In genomic region chr15:44441095-44441501, GRCh38 we compare ENCODE assay signal across 21 cellular contexts. TPM values are rescaled to one million over a fixed set of nuclear protein-coding genes. Genes with fewer than 3 reads are reported as not detected.
DNase-seq lines count a peak whose midpoint lies in the region; ATAC-seq and TF ChIP-seq lines count a peak whose summit lies in the region.
"Had no signal": no experiment of that assay in that cellular context is flagged by ENCODE, and none has a peak within 500 bp of the region (broad histone marks: within the 10 kb centered on the region; RNA-seq: fewer than 3 reads in every experiment).

No MANE protein-coding gene starts in this region.

- H3K27me3 ChIP-seq in HUES64 (ENCODE audit: insufficient read depth, low read length) = no peaks in the 10 kb centered on the region
- H3K27me3 ChIP-seq: BLaER1, brain microvascular endothelial cell, tibial artery had no signal

- peak overlapping the region; percentile 51; the same call in 1 of the 2 replicates for H3K27ac ChIP-seq in HUES64 (ENCODE audit: low read depth, low read length)
- H3K27ac ChIP-seq in mesodermal cell (ENCODE audit: low read depth, low read length, severe bottlenecking) = peak overlapping the region; percentile 32
- H3K27ac ChIP-seq: BLaER1, brain microvascular endothelial cell, KMS-11, tibial artery had no signal

- H3K9me3 ChIP-seq in HUES64 (ENCODE audit: insufficient read depth, low read depth, low read length) (no peaks in the 10 kb centered on the region), mesodermal cell (ENCODE audit: control insufficient read depth, low read length) (no peaks in the 10 kb centered on the region)
- H3K9me3 ChIP-seq: tibial artery had no signal

- TF ChIP-seq CTCF in GM10248 (IDR thresholded peaks at IDR 0.05; ENCODE audit: control extremely low read depth, extremely low read depth, low read depth, missing control alignments) = no peak

- H3K4me3 Mint-ChIP-seq in activated T-helper 17 cell treated with anti-CD3 and anti-CD28 coated beads, Interleukin-2, amount 50 U/mL, for 72 hours = no peak overlapping the region
- H3K4me3 Mint-ChIP-seq: activated CD8-positive, alpha-beta memory T cell treated with anti-CD3 and anti-CD28 coated beads, Interleukin-2, amount 10 ng/mL, durations not matched to agents 7 days and 5 days had no signal

- CTCF ChIA-PET in GM10248 (lab: Yijun Ruan, JAX) = no interaction called here

- no peaks in the 10 kb centered on the region for H3K9me3 Mint-ChIP-seq in activated T-helper 17 cell treated with anti-CD3 and anti-CD28 coated beads, Interleukin-2, amount 50 U/mL, for 72 hours

- peak overlapping the region; percentile 31 for H3K27ac Mint-ChIP-seq in activated T-helper 17 cell treated with anti-CD3 and anti-CD28 coated beads, Interleukin-2, amount 50 U/mL, for 72 hours
- H3K27ac Mint-ChIP-seq: activated CD8-positive, alpha-beta memory T cell treated with anti-CD3 and anti-CD28 coated beads, Interleukin-2, amount 10 ng/mL, durations not matched to agents 7 days and 5 days had no signal

- H3K36me3 ChIP-seq in HUES64 (ENCODE audit: insufficient read depth, low read length) (peaks cover 19% of the 10 kb centered on the region; the same call in 1 of the 2 replicates), mesodermal cell (ENCODE audit: control insufficient read depth, insufficient read depth, low read length) (peaks cover 8% of the 10 kb centered on the region)
- H3K36me3 ChIP-seq: brain microvascular endothelial cell, tibial artery had no signal

- 33% methylated on average over 3 of the region's 5 CpGs for WGBS in HUES64
- 60% methylated on average over 1 of the region's 5 CpGs; no CpG with 5 or more reads in 1 of the 2 experiments for WGBS in mesodermal cell (ENCODE audit: insufficient coverage in 2 of 2), 2 experiments

- POLR2A ChIA-PET in GM10248 (lab: Yijun Ruan, JAX) = no interaction called here

- peaks cover 35% of the 10 kb centered on the region for H3K4me1 Mint-ChIP-seq in activated T-helper 17 cell treated with anti-CD3 and anti-CD28 coated beads, Interleukin-2, amount 50 U/mL, for 72 hours

- H3K9ac ChIP-seq in HUES64 (ENCODE audit: low read depth, low read length) = peak overlapping the region; percentile 15; the same call in 1 of the 2 replicates
- H3K9ac ChIP-seq: BLaER1, KMS-11 had no signal

- DNase-seq in ELF-1 (ENCODE audit: low read depth, low spot score) = peak; percentile 73
- DNase-seq in GM10248 (ENCODE audit: extremely low spot score) = no peak
- DNase-seq: activated CD8-positive, alpha-beta memory T cell treated with anti-CD3 and anti-CD28 coated beads, Interleukin-2, amount 10 ng/mL, durations not matched to agents 7 days and 5 days; activated naive CD4-positive, alpha-beta T cell treated with anti-CD3 and anti-CD28 coated beads, Interleukin-2, amount 50 U/mL, for 16 hours; brain microvascular endothelial cell; DMS53; head of caudate nucleus; kidney; midbrain; NCI-H1436 treated with DMSO at 0.1 percent for 48 hours; NK-92 treated with Interleukin-12 subunit alpha and Interleukin-12 subunit beta, amount 100 ng/mL, for 24 hours; occipital lobe; T-helper 1 cell; tibial artery had no signal

- H3K36me3 Mint-ChIP-seq in activated T-helper 17 cell treated with anti-CD3 and anti-CD28 coated beads, Interleukin-2, amount 50 U/mL, for 72 hours (ENCODE audit: low read depth) = peaks cover 67% of the 10 kb centered on the region

- ATAC-seq in activated T-helper 17 cell treated with anti-CD3 and anti-CD28 coated beads, Interleukin-2, amount 50 U/mL, for 72 hours (replicated peaks) = no peak
- no peak for ATAC-seq in GM19324 (IDR thresholded peaks at IDR 0.05; ENCODE audit: low FRiP score, unreplicated experiment)
- no peak for ATAC-seq in HG03565 (IDR thresholded peaks at IDR 0.05; ENCODE audit: unreplicated experiment)
- ATAC-seq: activated CD8-positive, alpha-beta memory T cell treated with anti-CD3 and anti-CD28 coated beads, Interleukin-2, amount 10 ng/mL, durations not matched to agents 7 days and 5 days had no signal

- H3K4me1 ChIP-seq in HUES64 (ENCODE audit: insufficient read depth, low read length) (peaks cover 30% of the 10 kb centered on the region), mesodermal cell (ENCODE audit: control insufficient read depth, insufficient read depth, low read length, poor library complexity, severe bottlenecking) (no peaks in the 10 kb centered on the region)
- H3K4me1 ChIP-seq: BLaER1 had no signal

- H3K27me3 Mint-ChIP-seq in activated T-helper 17 cell treated with anti-CD3 and anti-CD28 coated beads, Interleukin-2, amount 50 U/mL, for 72 hours = no peaks in the 10 kb centered on the region
- H3K27me3 Mint-ChIP-seq: activated CD8-positive, alpha-beta memory T cell treated with anti-CD3 and anti-CD28 coated beads, Interleukin-2, amount 10 ng/mL, durations not matched to agents 7 days and 5 days had no signal

- H3K4me3 ChIP-seq in HUES64 (ENCODE audit: low read length) (no peak overlapping the region), mesodermal cell (ENCODE audit: extremely low read depth, insufficient read depth, low read length, poor library complexity, severe bottlenecking) (no peak overlapping the region)
- H3K4me3 ChIP-seq: BLaER1, tibial artery had no signal

RNA-seq across cellular contexts. Expression of gene CTDSPL2, which starts 13.7 kb away (rescaled TPM):
- polyA plus RNA-seq in HUES64 (2013, experiment 1 of 2) = 49.8 TPM
- 41.7 TPM for polyA plus RNA-seq in HUES64 (2013, experiment 2 of 2)
- 100 to 1,000 TPM in 1 of 2 donors, 10 to 100 TPM in 1; 60.3 to 100 TPM for total RNA-seq in activated T-helper 17 cell treated with anti-CD3 and anti-CD28 coated beads, Interleukin-2, amount 50 U/mL, for 72 hours
- polyA plus RNA-seq in mesodermal cell (2013, experiment 1 of 2) = 36.3 TPM
- polyA plus RNA-seq in mesodermal cell (2013, experiment 2 of 2) = 40.4 TPM
